ENCODE assay signal across 9 cellular contexts in genomic region chr9:129900263-129901041, GRCh38.
DNase-seq lines count a peak whose midpoint lies in the region; ATAC-seq and TF ChIP-seq lines count a peak whose summit lies in the region.
"Had no signal": no experiment of that assay in that cellular context is flagged by ENCODE, and none has a peak within 500 bp of the region (broad histone marks: within the 10 kb centered on the region; RNA-seq: fewer than 3 reads in every experiment).

No MANE protein-coding gene starts in this region.

- intact Hi-C loops in sciatic nerve (cut with DNase I) = no loop called here

- DNase-seq in SIG-M5 treated with dmso at 0.1 percent for 504 hours (lab: John Stamatoyannopoulos, UW; ENCODE audit: unreplicated experiment) (peak; percentile 14), SIG-M5 (lab: John Stamatoyannopoulos, UW) (no peak), NB4 (ENCODE audit: low read depth) (peak; percentile 50), sciatic nerve (ENCODE audit: low spot score) (peak; percentile 50), occipital lobe (lab: John Stamatoyannopoulos, UW) (no peak), mesenteric fat pad (ENCODE audit: low spot score) (no peak)
- no peak for DNase-seq in stimulated activated naive CD4-positive, alpha-beta T cell (lab: John Stamatoyannopoulos, UW)

- no peak for TF ChIP-seq CTCF in NB4 (IDR thresholded peaks at IDR 0.05; ENCODE audit: low read depth, low read length)

- TF ChIP-seq POLR2A in NB4 (IDR thresholded peaks at IDR 0.05; ENCODE audit: extremely low read depth, insufficient read length) = no peak

- no peak overlapping the region for H3K4me3 ChIP-seq in NB4 (ENCODE audit: low read depth, low read length)

- peak; percentile 92 for ATAC-seq in GM21786 (IDR thresholded peaks at IDR 0.05; ENCODE audit: unreplicated experiment)
- peak; percentile 55 for ATAC-seq in sciatic nerve
- ATAC-seq: HCT116 had no signal

Comparison
In these comparisons a context has a peak if more than half of its experiments do, and no peak if none do; other contexts are left out.
1. DNase-seq: peak in SIG-M5 treated with dmso at 0.1 percent for 504 hours (single experiment), NB4 (single experiment) and sciatic nerve (single experiment); none in SIG-M5 (single experiment), occipital lobe (single experiment), stimulated activated naive CD4-positive, alpha-beta T cell (0 of 6) and mesenteric fat pad (single experiment).